ENCODE assay signal across 37 cellular contexts in the genomic region with DNA sequence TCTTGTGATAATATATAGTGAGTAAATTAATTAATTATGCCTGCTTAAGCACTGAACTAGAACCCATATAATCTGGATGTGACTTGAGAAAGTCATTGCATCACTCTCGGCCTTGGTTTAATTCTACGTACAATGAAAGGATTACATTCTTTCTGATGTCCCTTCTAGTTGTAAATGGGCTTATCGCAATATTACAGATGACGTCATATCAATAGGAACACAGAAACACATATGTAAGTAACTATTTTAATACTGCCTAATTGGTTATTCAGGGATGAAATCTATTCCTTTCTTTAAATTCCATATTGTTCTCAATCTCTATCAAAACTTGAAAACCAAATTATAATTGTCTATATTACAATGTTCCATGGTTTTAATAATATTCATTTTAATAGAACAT.
"Had no signal": no experiment of that assay in that cellular context is flagged by ENCODE, and none has a peak within 500 bp of the region (broad histone marks: within the 10 kb centered on the region; RNA-seq: fewer than 3 reads in every experiment).

No MANE protein-coding gene starts in this region.

- FAIRE-seq: TTC549 had no signal

- H3K9me3 Mint-ChIP-seq: activated B cell treated with CpG ODN at 0.5 μM for 24 hours; activated CD4-positive, alpha-beta memory T cell treated with anti-CD3 and anti-CD28 coated beads for 36 hours; activated CD4-positive, alpha-beta T cell treated with anti-CD3 and anti-CD28 coated beads, Interleukin-2, amount 10 ng/mL, durations not matched to agents 24 days and 14 days; activated CD8-positive, alpha-beta T cell treated with anti-CD3 and anti-CD28 coated beads for 36 hours; activated naive CD4-positive, alpha-beta T cell treated with anti-CD3 and anti-CD28 coated beads for 36 hours; activated naive CD8-positive, alpha-beta T cell treated with anti-CD3 and anti-CD28 coated beads, Interleukin-2, amount 10 ng/mL, durations not matched to agents 7 days and 5 days; activated naive CD8-positive, alpha-beta T cell treated with anti-CD3 and anti-CD28 coated beads, Interleukin-2, amount 50 U/mL, for 24 hours; activated T-cell treated with anti-CD3 and anti-CD28 coated beads, Interleukin-2, amount 50 U/mL, for 4 hours; T-helper 1 cell treated with Interleukin-12 subunit alpha and Interleukin-12 subunit beta and Interleukin-4 antibody, amounts not matched to agents 30 μg/mL and 1 μg/mL, for 36 hours; T-helper 2 cell treated with Interferon-gamma antibody and Interleukin-4, amounts not matched to agents 5 μg/mL and 100 μg/mL, for 36 hours had no signal

- H3K27ac ChIP-seq: ascending aorta, body of pancreas, brain microvascular endothelial cell, breast epithelium, VCaP had no signal

- H3K4me3 Mint-ChIP-seq: activated B cell treated with CpG ODN at 0.5 μM for 24 hours; activated CD4-positive, alpha-beta memory T cell treated with anti-CD3 and anti-CD28 coated beads for 36 hours; activated CD4-positive, alpha-beta T cell treated with anti-CD3 and anti-CD28 coated beads, Interleukin-2, amount 10 ng/mL, durations not matched to agents 24 days and 14 days; activated CD8-positive, alpha-beta T cell treated with anti-CD3 and anti-CD28 coated beads for 36 hours; activated naive CD4-positive, alpha-beta T cell treated with anti-CD3 and anti-CD28 coated beads for 36 hours; activated naive CD8-positive, alpha-beta T cell treated with anti-CD3 and anti-CD28 coated beads, Interleukin-2, amount 10 ng/mL, durations not matched to agents 7 days and 5 days; activated naive CD8-positive, alpha-beta T cell treated with anti-CD3 and anti-CD28 coated beads, Interleukin-2, amount 50 U/mL, for 24 hours; activated T-cell treated with anti-CD3 and anti-CD28 coated beads, Interleukin-2, amount 50 U/mL, for 4 hours; activated T-cell treated with anti-CD3 and anti-CD28 coated beads, Interleukin-2, amount 50 U/mL, for 72 hours; activated T-helper 1 cell treated with anti-CD3 and anti-CD28 coated beads, Interleukin-12 subunit alpha, Interleukin-12 subunit beta, Interleukin-2, Interleukin-4 antibody, amounts not matched to agents 30 ng/mL and 10 ng/mL and 1 ng/mL, durations not matched to agents 14 hours and 24 hours and 36 hours; activated T-helper 17 cell treated with anti-CD3 and anti-CD28 coated beads, Interleukin-2, amount 50 U/mL, for 72 hours; T-helper 1 cell treated with Interleukin-12 subunit alpha and Interleukin-12 subunit beta and Interleukin-4 antibody, amounts not matched to agents 30 μg/mL and 1 μg/mL, for 36 hours; T-helper 2 cell treated with Interferon-gamma antibody and Interleukin-4, amounts not matched to agents 5 μg/mL and 100 μg/mL, for 36 hours had no signal

- H3K27ac Mint-ChIP-seq: activated B cell treated with CpG ODN at 0.5 μM for 24 hours; activated CD4-positive, alpha-beta memory T cell treated with anti-CD3 and anti-CD28 coated beads for 36 hours; activated CD4-positive, alpha-beta T cell treated with anti-CD3 and anti-CD28 coated beads, Interleukin-2, amount 10 ng/mL, durations not matched to agents 24 days and 14 days; activated CD8-positive, alpha-beta T cell treated with anti-CD3 and anti-CD28 coated beads for 36 hours; activated naive CD4-positive, alpha-beta T cell treated with anti-CD3 and anti-CD28 coated beads for 36 hours; activated naive CD4-positive, alpha-beta T cell treated with anti-CD3 and anti-CD28 coated beads, Interleukin-2, amount 50 U/mL, for 72 hours; activated naive CD8-positive, alpha-beta T cell treated with anti-CD3 and anti-CD28 coated beads, Interleukin-2, amount 10 ng/mL, durations not matched to agents 7 days and 5 days; activated naive CD8-positive, alpha-beta T cell treated with anti-CD3 and anti-CD28 coated beads, Interleukin-2, amount 50 U/mL, for 24 hours; activated T-cell treated with anti-CD3 and anti-CD28 coated beads, Interleukin-2, amount 50 U/mL, for 72 hours; activated T-helper 1 cell treated with anti-CD3 and anti-CD28 coated beads, Interleukin-12 subunit alpha, Interleukin-12 subunit beta, Interleukin-2, Interleukin-4 antibody, amounts not matched to agents 30 ng/mL and 10 ng/mL and 1 ng/mL, durations not matched to agents 14 hours and 24 hours and 36 hours; activated T-helper 17 cell treated with anti-CD3 and anti-CD28 coated beads, Interleukin-2, amount 50 U/mL, for 72 hours; T-helper 1 cell treated with Interleukin-12 subunit alpha and Interleukin-12 subunit beta and Interleukin-4 antibody, amounts not matched to agents 30 μg/mL and 1 μg/mL, for 36 hours; T-helper 2 cell treated with Interferon-gamma antibody and Interleukin-4, amounts not matched to agents 5 μg/mL and 100 μg/mL, for 36 hours had no signal

- H3K36me3 ChIP-seq: ascending aorta, brain microvascular endothelial cell, breast epithelium had no signal

- H3K36me3 Mint-ChIP-seq: activated CD4-positive, alpha-beta memory T cell treated with anti-CD3 and anti-CD28 coated beads for 36 hours; activated naive CD4-positive, alpha-beta T cell treated with anti-CD3 and anti-CD28 coated beads, Interleukin-2, amount 50 U/mL, for 72 hours; activated naive CD8-positive, alpha-beta T cell treated with anti-CD3 and anti-CD28 coated beads, Interleukin-2, amount 10 ng/mL, durations not matched to agents 7 days and 5 days had no signal

- H3K27me3 ChIP-seq: ascending aorta, body of pancreas, brain microvascular endothelial cell, breast epithelium had no signal

- H3K9me3 ChIP-seq: ascending aorta, body of pancreas, breast epithelium had no signal

- DNase-seq: activated B cell treated with CpG ODN at 0.5 μM for 24 hours; activated CD4-positive, alpha-beta memory T cell treated with anti-CD3 and anti-CD28 coated beads for 36 hours; activated CD4-positive, alpha-beta T cell treated with anti-CD3 and anti-CD28 coated beads for 4 hours; activated CD4-positive, alpha-beta T cell treated with anti-CD3 and anti-CD28 coated beads, Interleukin-2, amount 10 ng/mL, durations not matched to agents 24 days and 14 days; activated CD4-positive, alpha-beta T cell treated with anti-CD3 and anti-CD28 coated beads, Interleukin-2, amount 50 U/mL, for 1 hour; activated CD4-positive, alpha-beta T cell treated with anti-CD3 and anti-CD28 coated beads, Interleukin-2, amount 50 U/mL, for 4 hours; activated CD4-positive, CD25-positive, alpha-beta regulatory T cell treated with anti-CD3 and anti-CD28 coated beads, Interleukin-2, amount 50 U/mL, for 72 hours; activated CD8-positive, alpha-beta memory T cell treated with anti-CD3 and anti-CD28 coated beads, Interleukin-2, amount 50 U/mL, for 4 hours; activated CD8-positive, alpha-beta T cell treated with anti-CD3 and anti-CD28 coated beads for 36 hours; activated effector memory CD4-positive, alpha-beta T cell treated with anti-CD3 and anti-CD28 coated beads, Interleukin-2, amount 50 U/mL, for 16 hours; activated gamma-delta T cell treated with Interleukin-2 at 50 U/mL for 16 hours; activated naive CD4-positive, alpha-beta T cell; activated naive CD4-positive, alpha-beta T cell treated with anti-CD3 and anti-CD28 coated beads for 36 hours; activated naive CD4-positive, alpha-beta T cell treated with anti-CD3 and anti-CD28 coated beads, Interleukin-2, amount 50 U/mL, for 16 hours; activated naive CD8-positive, alpha-beta T cell treated with anti-CD3 and anti-CD28 coated beads, Interleukin-2, amount 10 ng/mL, durations not matched to agents 7 days and 5 days; activated naive CD8-positive, alpha-beta T cell treated with anti-CD3 and anti-CD28 coated beads, Interleukin-2, amount 50 U/mL, for 24 hours; activated T-cell treated with anti-CD3 and anti-CD28 coated beads for 4 hours; activated T-cell treated with anti-CD3 and anti-CD28 coated beads, Interleukin-2, amount 50 U/mL, for 1 hour; activated T-cell treated with anti-CD3 and anti-CD28 coated beads, Interleukin-2, amount 50 U/mL, for 4 hours; activated T-cell treated with anti-CD3 and anti-CD28 coated beads, Interleukin-2, amount 50 U/mL, for 72 hours; amygdala; anterior cingulate cortex; body of pancreas; brain microvascular endothelial cell; central memory CD4-positive, alpha-beta T cell; T-helper 1 cell; T-helper 2 cell; T-helper 9 cell had no signal

- H3K27me3 Mint-ChIP-seq: activated B cell treated with CpG ODN at 0.5 μM for 24 hours; activated CD4-positive, alpha-beta memory T cell treated with anti-CD3 and anti-CD28 coated beads for 36 hours; activated CD4-positive, alpha-beta T cell treated with anti-CD3 and anti-CD28 coated beads, Interleukin-2, amount 10 ng/mL, durations not matched to agents 24 days and 14 days; activated CD8-positive, alpha-beta T cell treated with anti-CD3 and anti-CD28 coated beads for 36 hours; activated naive CD8-positive, alpha-beta T cell treated with anti-CD3 and anti-CD28 coated beads, Interleukin-2, amount 10 ng/mL, durations not matched to agents 7 days and 5 days; activated naive CD8-positive, alpha-beta T cell treated with anti-CD3 and anti-CD28 coated beads, Interleukin-2, amount 50 U/mL, for 24 hours; activated T-helper 17 cell treated with anti-CD3 and anti-CD28 coated beads, Interleukin-2, amount 50 U/mL, for 72 hours had no signal

- H3K4me3 ChIP-seq: ascending aorta, body of pancreas, breast epithelium had no signal

- H3K4me1 ChIP-seq: ascending aorta, body of pancreas, breast epithelium had no signal

- H3K4me1 Mint-ChIP-seq: activated B cell treated with CpG ODN at 0.5 μM for 24 hours; activated CD4-positive, alpha-beta T cell treated with anti-CD3 and anti-CD28 coated beads, Interleukin-2, amount 10 ng/mL, durations not matched to agents 24 days and 14 days; activated naive CD8-positive, alpha-beta T cell treated with anti-CD3 and anti-CD28 coated beads, Interleukin-2, amount 10 ng/mL, durations not matched to agents 7 days and 5 days; activated naive CD8-positive, alpha-beta T cell treated with anti-CD3 and anti-CD28 coated beads, Interleukin-2, amount 50 U/mL, for 24 hours; activated T-helper 17 cell treated with anti-CD3 and anti-CD28 coated beads, Interleukin-2, amount 50 U/mL, for 72 hours had no signal

- ATAC-seq: activated CD8-positive, alpha-beta T cell treated with anti-CD3 and anti-CD28 coated beads for 36 hours; activated naive CD4-positive, alpha-beta T cell treated with anti-CD3 and anti-CD28 coated beads, Interleukin-2, amount 50 U/mL, for 72 hours; activated naive CD8-positive, alpha-beta T cell treated with anti-CD3 and anti-CD28 coated beads, Interleukin-2, amount 50 U/mL, for 24 hours; activated T-cell treated with anti-CD3 and anti-CD28 coated beads, Interleukin-2, amount 50 U/mL, for 4 hours; activated T-cell treated with anti-CD3 and anti-CD28 coated beads, Interleukin-2, amount 50 U/mL, for 72 hours; activated T-helper 17 cell treated with anti-CD3 and anti-CD28 coated beads, Interleukin-2, amount 50 U/mL, for 72 hours; body of pancreas had no signal
